In the genomic region with DNA sequence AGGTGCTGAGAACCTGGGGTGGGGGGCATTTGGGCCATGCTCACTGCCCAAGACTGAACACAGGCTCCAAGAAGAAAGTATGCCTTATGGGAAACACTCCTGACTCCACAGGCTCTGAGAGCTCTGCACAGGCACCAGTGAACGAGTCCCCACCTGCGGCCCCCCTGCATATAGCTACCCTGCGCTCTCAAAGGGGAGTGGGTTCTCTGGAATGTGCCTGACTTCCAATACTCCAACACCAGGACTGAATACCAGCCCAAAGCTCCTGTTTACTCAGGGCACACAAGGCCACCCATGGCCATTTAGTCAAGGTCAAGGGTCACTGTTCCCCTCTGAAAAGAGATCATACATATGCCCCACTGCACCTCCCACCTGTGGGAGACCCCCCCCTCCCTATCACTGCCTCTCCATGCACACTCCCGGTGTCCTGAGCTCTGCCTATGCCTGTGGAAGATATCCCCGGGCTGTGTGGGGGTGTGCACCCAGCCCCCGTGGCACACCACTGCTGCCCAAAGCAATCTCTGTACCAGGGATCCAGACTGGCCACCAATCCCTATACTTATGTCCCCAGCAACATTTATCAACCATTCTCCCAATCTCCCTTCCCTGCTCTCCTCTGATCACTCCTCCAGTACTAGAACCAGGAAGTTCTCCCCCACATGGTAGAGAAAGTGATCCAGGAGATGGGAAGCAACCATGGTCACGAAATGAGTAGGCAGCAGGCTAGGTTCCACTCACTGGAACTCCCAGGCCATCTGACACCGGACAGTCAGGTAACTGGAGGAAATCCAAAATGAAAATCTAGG, we compare ENCODE assay signal across 10 cellular contexts.
DNase-seq lines count a peak whose midpoint lies in the region; ATAC-seq and TF ChIP-seq lines count a peak whose summit lies in the region.
"Had no signal": no experiment of that assay in that cellular context is flagged by ENCODE, and none has a peak within 500 bp of the region (broad histone marks: within the 10 kb centered on the region; RNA-seq: fewer than 3 reads in every experiment).

No MANE protein-coding gene starts in this region.

- H3K27ac Mint-ChIP-seq in activated T-cell treated with anti-CD3 and anti-CD28 coated beads, Interleukin-2, amount 50 U/mL, for 24 hours: peak overlapping the region; percentile 19

- CTCF ChIA-PET in GM10248 (lab: Yijun Ruan, JAX): interaction anchor here (0.9 to 22.2 kb wide), 8 partner anchors 8 to 237 kb away, joined by 3 to 863 read pairs (median 4); a partner anchor contains a TSS

- TF ChIP-seq CTCF in tibial artery (IDR thresholded peaks at IDR 0.05) (no peak), GM10248 (IDR thresholded peaks at IDR 0.05; ENCODE audit: control extremely low read depth, extremely low read depth, low read depth, missing control alignments) (no peak)

- peak overlapping the region; percentile 77 for H3K9ac ChIP-seq in mucosa of stomach (ENCODE audit: low read length)

- H3K4me3 ChIP-seq in mucosa of stomach (ENCODE audit: low read length) (no peak overlapping the region), tibial artery (no peak overlapping the region)
- H3K4me3 ChIP-seq: MG63 had no signal

- POLR2A ChIA-PET in GM10248 (lab: Yijun Ruan, JAX): interaction anchor here (0.9 kb wide), 1 partner anchor 14 kb away, joined by 3 read pairs; no protein-coding TSS in a partner anchor

- H3K27ac ChIP-seq in caudate nucleus (ENCODE audit: low read depth, low read length): peak overlapping the region; percentile 6
- H3K27ac ChIP-seq in tibial artery: peak overlapping the region; percentile 93 to 99

- intact Hi-C loops in tibial artery (cut with DNase I; ENCODE audit: low total_unique reads): loop anchor here (10.0 kb wide), 2 partner anchors 127 to 197 kb away; a partner anchor contains a TSS

- H3K4me1 Mint-ChIP-seq in activated T-cell treated with anti-CD3 and anti-CD28 coated beads, Interleukin-2, amount 50 U/mL, for 24 hours (ENCODE audit: low read depth): peaks cover 19% of the 10 kb centered on the region

- H3K9me3 ChIP-seq in mucosa of stomach (ENCODE audit: control insufficient read depth, low read length) (no peaks in the 10 kb centered on the region), tibial artery (no peaks in the 10 kb centered on the region)
- H3K9me3 ChIP-seq: MG63 had no signal

- H3K36me3 Mint-ChIP-seq in activated T-cell treated with anti-CD3 and anti-CD28 coated beads, Interleukin-2, amount 50 U/mL, for 24 hours (ENCODE audit: low read depth): peaks cover 46% of the 10 kb centered on the region

- peaks cover 6% of the 10 kb centered on the region for H3K27me3 Mint-ChIP-seq in activated T-cell treated with anti-CD3 and anti-CD28 coated beads, Interleukin-2, amount 50 U/mL, for 24 hours

- H3K9me3 Mint-ChIP-seq in activated T-cell treated with anti-CD3 and anti-CD28 coated beads, Interleukin-2, amount 50 U/mL, for 24 hours: no peaks in the 10 kb centered on the region

- H3K36me3 ChIP-seq in mucosa of stomach (ENCODE audit: control insufficient read depth, insufficient read depth, low read length) (no peaks in the 10 kb centered on the region), tibial artery (peaks cover 0 to 15% (median 0%) of the 10 kb centered on the region in 3 donors)
- H3K36me3 ChIP-seq: MG63 had no signal

- peaks cover 68% of the 10 kb centered on the region for H3K4me1 ChIP-seq in mucosa of stomach (ENCODE audit: control insufficient read depth, insufficient read depth, low read length)
- H3K4me1 ChIP-seq in tibial artery: peaks cover 0 to 71% (median 52%) of the 10 kb centered on the region in 4 donors

- DNase-seq in activated T-cell treated with anti-CD3 and anti-CD28 coated beads, Interleukin-2, amount 50 U/mL, for 24 hours: no peak
- DNase-seq in activated T-cell treated with anti-CD3 and anti-CD28 coated beads, Interleukin-2, amount 50 U/mL, for 1 hour: no peak
- DNase-seq in caudate nucleus (lab: John Stamatoyannopoulos, UW) (no peak), tibial artery (peak; percentile 18 to 55), GM10248 (ENCODE audit: extremely low spot score) (no peak), NCI-H774 (lab: John Stamatoyannopoulos, UW) (no peak)
- DNase-seq: MG63; NK-92 treated with Interleukin-12 subunit alpha and Interleukin-12 subunit beta, amount 100 ng/mL, for 24 hours had no signal

- H3K27me3 ChIP-seq in mucosa of stomach (ENCODE audit: control insufficient read depth, insufficient read depth, low read length): no peaks in the 10 kb centered on the region
- no peaks in the 10 kb centered on the region for H3K27me3 ChIP-seq in tibial artery
- H3K27me3 ChIP-seq: MG63 had no signal

- ATAC-seq in GM21381 (IDR thresholded peaks at IDR 0.05; ENCODE audit: unreplicated experiment): no peak

- peak overlapping the region; percentile 37 for H3K4me3 Mint-ChIP-seq in activated T-cell treated with anti-CD3 and anti-CD28 coated beads, Interleukin-2, amount 50 U/mL, for 24 hours

Comparison
In these comparisons a context has a peak if more than half of its experiments do, and no peak if none do; other contexts are left out.
1. DNase-seq: peak in tibial artery (2 of 2); none in activated T-cell treated with anti-CD3 and anti-CD28 coated beads, Interleukin-2, amount 50 U/mL, for 24 hours (single experiment), activated T-cell treated with anti-CD3 and anti-CD28 coated beads, Interleukin-2, amount 50 U/mL, for 1 hour (single experiment), caudate nucleus (0 of 61), GM10248 (single experiment) and NCI-H774 (single experiment).